ENCODE assay signal across 8 cellular contexts in genomic region chr18:45722899-45723298, GRCh38. TPM values are rescaled to one million over a fixed set of nuclear protein-coding genes. Genes with fewer than 3 reads are reported as not detected.
DNase-seq lines count a peak whose midpoint lies in the region; ATAC-seq and TF ChIP-seq lines count a peak whose summit lies in the region.

No MANE protein-coding gene starts in this region.

- WGBS in mammary epithelial cell (ENCODE audit: low coverage, missing lambda C conversion rate): 11% methylated on average over 5 of the region's 5 CpGs

- POLR2A ChIA-PET in WTC11 (lab: Charles Lee): no interaction called here

- H4K20me1 ChIP-seq in mammary epithelial cell (ENCODE audit: insufficient read depth, low read length): no peaks in the 10 kb centered on the region

- H3K27ac ChIP-seq in mammary epithelial cell (ENCODE audit: insufficient read depth, low read depth, low read length): no peak overlapping the region

- H3K9me3 Mint-ChIP-seq in WTC11: no peaks in the 10 kb centered on the region

- H3K36me3 Mint-ChIP-seq in WTC11: no peaks in the 10 kb centered on the region

- H3K4me1 ChIP-seq in mammary epithelial cell (ENCODE audit: insufficient read depth, low read length): peaks cover 3% of the 10 kb centered on the region

- H2AFZ ChIP-seq in mammary epithelial cell (ENCODE audit: low read depth, low read length): no peak overlapping the region

- CTCF ChIA-PET in WTC11 (lab: Charles Lee): interaction anchor here (0.5 to 4.0 kb wide), 24 partner anchors 8 to 177 kb away, joined by 3 to 35 read pairs (median 4); no protein-coding TSS in a partner anchor
- CTCF ChIA-PET in mammary epithelial cell (lab: Charles Lee; ENCODE audit: low non-redundant PET): interaction anchor here (1.0 to 1.5 kb wide), 2 partner anchors 117 to 157 kb away, joined by 4 to 5 read pairs; no protein-coding TSS in a partner anchor

- H3K27me3 Mint-ChIP-seq in WTC11 (ENCODE audit: low read depth): no peaks in the 10 kb centered on the region; the same call in 1 of the 2 replicates

- in situ Hi-C loops in mammary epithelial cell (cut with MboI; ENCODE audit: low sequenced_read_pairs in 2 of 2): no loop called here

- dilution Hi-C loops in mammary epithelial cell (cut with HindIII; ENCODE audit: low sequenced_read_pairs): no loop called here

- H3K27me3 ChIP-seq in mammary epithelial cell (ENCODE audit: insufficient read depth, low read length): no peaks in the 10 kb centered on the region

- no TSS peak for BruUV-seq in mammary epithelial cell (replicated peaks; lab: Mats Ljungman, UMichigan)

- no peak overlapping the region for H3K4me3 ChIP-seq in mammary epithelial cell (replicated peaks in 1 of 3; ENCODE audit: insufficient read depth in 1 of 3, low read depth in 2 of 3, low read length in 3 of 3)

- TF ChIP-seq CTCF in WTC11 (IDR thresholded peaks at IDR 0.05) (peak; percentile 71), mammary epithelial cell (conservative IDR thresholded peaks at IDR 0.05 in 1 of 2, IDR thresholded peaks at IDR 0.05 in 1 of 2; ENCODE audit: extremely low read depth in 1 of 2, insufficient read depth in 1 of 2, low read depth in 1 of 2, low read length in 2 of 2) (peak; percentile 81 to 94)

- no peak overlapping the region for H3K4me3 Mint-ChIP-seq in WTC11

- no peaks in the 10 kb centered on the region for H3K79me2 ChIP-seq in mammary epithelial cell (ENCODE audit: insufficient read depth, low read length)

- H3K27ac Mint-ChIP-seq in WTC11: no peak overlapping the region

- H3K4me2 ChIP-seq in mammary epithelial cell (ENCODE audit: insufficient read depth, low read depth, low read length): no peak overlapping the region

- no peaks in the 10 kb centered on the region for H3K36me3 ChIP-seq in mammary epithelial cell (ENCODE audit: insufficient read depth, low read length)

- no peaks in the 10 kb centered on the region for H3K9me3 ChIP-seq in mammary epithelial cell (replicated peaks; ENCODE audit: insufficient read depth, low read length)

- H3K9ac ChIP-seq in mammary epithelial cell (ENCODE audit: insufficient read depth, low read length): no peak overlapping the region

- ATAC-seq in GM18909 (IDR thresholded peaks at IDR 0.05; ENCODE audit: poor library complexity, unreplicated experiment) (peak; percentile 94), HG03135 (IDR thresholded peaks at IDR 0.05; ENCODE audit: unreplicated experiment) (peak; percentile 89), WTC11 (peak; percentile 99), left colon (peak; percentile 95)

- peak; percentile 87 for DNase-seq in AG20443 (ENCODE audit: low spot score)
- DNase-seq in NCI-H2196 (lab: John Stamatoyannopoulos, UW; ENCODE audit: unreplicated experiment): peak; percentile 89
- peak; percentile 91 for DNase-seq in WTC11 (ENCODE audit: low spot score)
- DNase-seq in mammary epithelial cell: peak; percentile 57
- peak; percentile 50 to 80 for DNase-seq in left colon
- peak; percentile 38 to 42 (median 40) for DNase-seq in stimulated activated CD4-positive, alpha-beta T cell treated with anti-CD3 and anti-CD28 coated beads, TNF-alpha, amount 100 ng/mL, for 4 hours (ENCODE audit: low read depth in 3 of 3)

- intact Hi-C loops in mammary epithelial cell (cut with micrococcal nuclease): loop anchor here (1.0 to 2.0 kb wide), 5 partner anchors 32 to 157 kb away; no protein-coding TSS in a partner anchor
- intact Hi-C loops in left colon (cut with DNase I, micrococcal nuclease): no loop called here

- peaks cover 20% of the 10 kb centered on the region for H3K4me1 Mint-ChIP-seq in WTC11

TF ChIP-seq in WTC11, 78 proteins besides CTCF, POLR2A, EP300 and RAD21:
- TF ChIP-seq ATF1 (CRISPR knock-in tag; IDR thresholded peaks at IDR 0.05) (no peak), ESRRA (CRISPR knock-in tag; IDR thresholded peaks at IDR 0.05; ENCODE audit: borderline replicate concordance) (no peak), NR1H2 (CRISPR knock-in tag; IDR thresholded peaks at IDR 0.05) (no peak), GRHL2 (CRISPR knock-in tag; IDR thresholded peaks at IDR 0.05; ENCODE audit: insufficient replicate concordance, severe bottlenecking) (no peak), ERG (CRISPR knock-in tag; IDR thresholded peaks at IDR 0.05) (no peak), MXD4 (CRISPR knock-in tag; IDR thresholded peaks at IDR 0.05; ENCODE audit: borderline replicate concordance) (no peak), ZBTB43 (CRISPR knock-in tag; IDR thresholded peaks at IDR 0.05) (no peak), ZNF512 (CRISPR knock-in tag; IDR thresholded peaks at IDR 0.05; ENCODE audit: borderline replicate concordance) (no peak), USF2 (CRISPR knock-in tag; IDR thresholded peaks at IDR 0.05) (no peak), NFYB (CRISPR knock-in tag; conservative IDR thresholded peaks at IDR 0.05; ENCODE audit: low read depth) (no peak), IRF2 (CRISPR knock-in tag; IDR thresholded peaks at IDR 0.05; ENCODE audit: borderline replicate concordance, low read depth) (no peak)

RNA-seq across cellular contexts. Expression of gene SLC14A1, which starts 1.1 kb away (rescaled TPM):
- total RNA-seq in WTC11 (2021): not detected in 3 replicates
- under 1 TPM in 1 of 2 donors, not detected in 1; under 0.01 TPM for total RNA-seq in mammary epithelial cell
- 0.05 TPM for polyA plus RNA-seq in mammary epithelial cell
- polyA minus RNA-seq in mammary epithelial cell: not detected
- total RNA-seq in left colon: 1 to 10 TPM in 1 of 2 donors, under 1 TPM in 1; 0.95 to 1.0 TPM

Comparison
In these comparisons a context has a peak if more than half of its experiments do, and no peak if none do; other contexts are left out.
1. DNase-seq: peak in every context shown above with its lines; median percentile 91 in WTC11; 89 in NCI-H2196; 87 in AG20443; 65 in left colon; 57 in mammary epithelial cell; 40 in stimulated activated CD4-positive, alpha-beta T cell treated with anti-CD3 and anti-CD28 coated beads, TNF-alpha, amount 100 ng/mL, for 4 hours.